In genomic region chr9:5626727-5627634, GRCh38 we compare ENCODE assay signal across 8 cellular contexts.
DNase-seq lines count a peak whose midpoint lies in the region; ATAC-seq and TF ChIP-seq lines count a peak whose summit lies in the region.

No MANE protein-coding gene starts in this region.

- H3K27ac ChIP-seq in DOHH2 (ENCODE audit: low read depth, low read length): peak overlapping the region; percentile 99

- H3K36me3 ChIP-seq in DOHH2 (ENCODE audit: control insufficient read depth, low read length): peaks cover 58% of the 10 kb centered on the region

- H3K4me1 ChIP-seq in DOHH2 (ENCODE audit: control insufficient read depth, low read length): peaks cover 60% of the 10 kb centered on the region

- no peaks in the 10 kb centered on the region for H3K9me2 ChIP-seq in DOHH2 (replicated peaks; ENCODE audit: control insufficient read depth, low read length)

- H3K9me3 ChIP-seq in DOHH2 (ENCODE audit: control insufficient read depth, insufficient read depth, low read length): no peaks in the 10 kb centered on the region

- peak; percentile 97 for DNase-seq in SKM-1 treated with dmso at 0.1 percent for 144 hours (lab: John Stamatoyannopoulos, UW; ENCODE audit: unreplicated experiment)
- DNase-seq in brain pericyte (ENCODE audit: low read depth, low spot score): peak; percentile 11
- peak; percentile 65 for DNase-seq in left kidney (ENCODE audit: low read depth, low spot score)
- DNase-seq in stimulated activated CD8-positive, alpha-beta memory T cell treated with anti-CD3 and anti-CD28 coated beads, Interleukin-4, amount 100 ng/mL, for 48 hours: peak; percentile 61
- no peak for DNase-seq in cerebellar nuclear complex (lab: John Stamatoyannopoulos, UW)

- H3K79me2 ChIP-seq in DOHH2 (ENCODE audit: control insufficient read depth, low read length): peaks cover 84% of the 10 kb centered on the region

- peak overlapping the region; percentile 95 for H3K4me2 ChIP-seq in DOHH2 (ENCODE audit: low read length)

- peaks cover 22% of the 10 kb centered on the region for H3F3A ChIP-seq in DOHH2 (ENCODE audit: control insufficient read depth, insufficient read depth)

- no peak for TF ChIP-seq CTCF in DOHH2 (IDR thresholded peaks at IDR 0.05; ENCODE audit: low read depth, low read length, poor library complexity, severe bottlenecking)

- peak; percentile 35 for ATAC-seq in GM19467 (IDR thresholded peaks at IDR 0.05; ENCODE audit: unreplicated experiment)
- ATAC-seq in HG03558 (IDR thresholded peaks at IDR 0.05; ENCODE audit: extremely low read depth, unreplicated experiment): peak; percentile 43

- H4K20me1 ChIP-seq in DOHH2 (ENCODE audit: control insufficient read depth, insufficient read depth, low read depth, low read length): peaks cover 10% of the 10 kb centered on the region

- peak overlapping the region; percentile 98 for H3K4me3 ChIP-seq in DOHH2 (ENCODE audit: low read length)

- no peaks in the 10 kb centered on the region for H3K27me3 ChIP-seq in DOHH2 (ENCODE audit: control insufficient read depth, low read length)

Comparison
In these comparisons a context has a peak if more than half of its experiments do, and no peak if none do; other contexts are left out.
1. DNase-seq: peak in SKM-1 treated with dmso at 0.1 percent for 144 hours (single experiment), brain pericyte (single experiment), left kidney (single experiment) and stimulated activated CD8-positive, alpha-beta memory T cell treated with anti-CD3 and anti-CD28 coated beads, Interleukin-4, amount 100 ng/mL, for 48 hours (single experiment); none in cerebellar nuclear complex (0 of 2).